8 cellular contexts compared by ENCODE assay signal in the genomic region with DNA sequence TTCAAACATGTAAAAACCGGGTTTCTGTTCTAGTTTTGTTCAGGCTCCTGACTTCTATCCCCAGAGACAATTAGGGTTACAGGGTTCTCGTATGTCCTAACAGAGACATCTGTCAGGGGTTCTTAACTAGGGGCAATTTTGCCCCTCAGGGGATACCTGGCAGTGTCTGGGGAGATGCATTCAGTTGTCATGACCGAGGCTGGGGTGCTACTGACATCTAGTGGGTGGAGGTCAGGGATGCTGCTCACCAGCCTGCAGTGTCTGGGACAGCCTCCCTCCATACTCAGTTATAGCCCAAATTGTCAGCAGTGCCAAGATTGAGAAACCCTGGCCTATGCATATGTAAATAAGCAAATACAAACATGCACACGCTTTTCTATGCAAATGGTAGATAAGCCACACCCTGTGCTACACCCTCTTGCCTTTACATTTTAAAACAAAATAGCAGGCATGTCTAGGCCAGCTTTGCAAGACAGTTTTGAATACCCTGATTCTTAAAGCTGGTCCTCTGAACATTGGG. TPM values are rescaled to one million over a fixed set of nuclear protein-coding genes. Genes with fewer than 3 reads are reported as not detected.
A peak's percentile ranks its signal among the peaks of the same experiment; 100 is the strongest.
DNase-seq lines count a peak whose midpoint lies in the region; ATAC-seq and TF ChIP-seq lines count a peak whose summit lies in the region.

No MANE protein-coding gene starts in this region.

- TF ChIP-seq CTCF in C4-2B (conservative IDR thresholded peaks at IDR 0.05) (peak; percentile 71), chondrocyte (IDR thresholded peaks at IDR 0.05) (peak; percentile 63)

- no peaks in the 10 kb centered on the region for H3K27me3 Mint-ChIP-seq in chondrocyte (ENCODE audit: low read depth)

- DNase-seq in RPMI8226 (peak; percentile 31), chondrocyte (ENCODE audit: low spot score) (no peak), hippocampal formation (lab: John Stamatoyannopoulos, UW) (no peak), NCI-H510A treated with DMSO at 0.1 percent for 48 hours (lab: John Stamatoyannopoulos, UW) (no peak)
- peak; percentile 61 for DNase-seq in stimulated activated naive CD8-positive, alpha-beta T cell treated with anti-CD3 and anti-CD28 coated beads, Interleukin-15, Interleukin-2, amounts not matched to agents 100 U/mL and 50 U/mL, for 24 hours

- peak; percentile 73 for ATAC-seq in GM19025 (IDR thresholded peaks at IDR 0.05; ENCODE audit: low read depth, unreplicated experiment)
- peak; percentile 40 for ATAC-seq in HG03095 (IDR thresholded peaks at IDR 0.05; ENCODE audit: unreplicated experiment)
- peak; percentile 87 for ATAC-seq in stimulated activated naive CD8-positive, alpha-beta T cell treated with anti-CD3 and anti-CD28 coated beads, Interleukin-15, Interleukin-2, amounts not matched to agents 100 U/mL and 50 U/mL, for 24 hours

- peaks cover 34% of the 10 kb centered on the region for H3K36me3 Mint-ChIP-seq in chondrocyte (ENCODE audit: low read depth)

- no peaks in the 10 kb centered on the region for H3K9me3 Mint-ChIP-seq in chondrocyte (ENCODE audit: low read depth)

- H3K27ac ChIP-seq in C4-2B = no peak overlapping the region

- H3K4me1 Mint-ChIP-seq in chondrocyte (ENCODE audit: low read depth) = no peaks in the 10 kb centered on the region

- no peak overlapping the region for H3K27ac Mint-ChIP-seq in chondrocyte (ENCODE audit: unreplicated experiment)

- no peak overlapping the region for H3K4me3 Mint-ChIP-seq in chondrocyte (ENCODE audit: unreplicated experiment)

RNA-seq across cellular contexts. Expression of a gene that starts 37.4 kb away (rescaled TPM):
- total RNA-seq in chondrocyte = 17.9 to 23.1 TPM (median 19.4 TPM) in 3 replicates

RNA-seq across cellular contexts. Expression of a gene that starts 39.5 kb away (rescaled TPM):
- total RNA-seq in chondrocyte = 37.2 to 41.1 TPM (median 40.6 TPM) in 3 replicates

Comparison
In these comparisons a context has a peak if more than half of its experiments do, and no peak if none do; other contexts are left out.
1. DNase-seq: peak in RPMI8226 (single experiment) and stimulated activated naive CD8-positive, alpha-beta T cell treated with anti-CD3 and anti-CD28 coated beads, Interleukin-15, Interleukin-2, amounts not matched to agents 100 U/mL and 50 U/mL, for 24 hours (single experiment); none in chondrocyte (single experiment), hippocampal formation (0 of 2) and NCI-H510A treated with DMSO at 0.1 percent for 48 hours (single experiment).
2. Peak in every context shown above with its lines, with median percentiles within 50 percentile points of each other: ATAC-seq.